ENCODE assay signal across 10 cellular contexts in genomic region chr1:154837679-154838171, GRCh38. TPM values are rescaled to one million over a fixed set of nuclear protein-coding genes. Genes with fewer than 3 reads are reported as not detected.
DNase-seq lines count a peak whose midpoint lies in the region; ATAC-seq and TF ChIP-seq lines count a peak whose summit lies in the region.
"Had no signal": no experiment of that assay in that cellular context is flagged by ENCODE, and none has a peak within 500 bp of the region (broad histone marks: within the 10 kb centered on the region; RNA-seq: fewer than 3 reads in every experiment).

No MANE protein-coding gene starts in this region.

- intact Hi-C loops in esophagus muscularis mucosa (cut with DNase I) (no loop called here), tibial artery (cut with DNase I; ENCODE audit: low total_unique reads) (no loop called here)

- no peak overlapping the region for H3K4me2 ChIP-seq in Karpas-422 (ENCODE audit: low read depth, low read length, poor library complexity, severe bottlenecking)

- H3K4me3 Mint-ChIP-seq in activated CD8-positive, alpha-beta T cell treated with anti-CD3 and anti-CD28 coated beads, Interleukin-2, amount 10 ng/mL, durations not matched to agents 7 days and 5 days, result no peak overlapping the region

- POLR2A ChIA-PET in activated CD8-positive, alpha-beta T cell treated with anti-CD3 and anti-CD28 coated beads, Interleukin-2, amount 10 ng/mL, durations not matched to agents 7 days and 5 days (lab: Charles Lee), result interaction anchor here (0.5 to 1.0 kb wide), 2 partner anchors 28 to 1517 kb away, joined by 3 read pairs; no protein-coding TSS in a partner anchor

- H3K27ac Mint-ChIP-seq in activated CD8-positive, alpha-beta T cell treated with anti-CD3 and anti-CD28 coated beads, Interleukin-2, amount 10 ng/mL, durations not matched to agents 7 days and 5 days, result no peak overlapping the region

- H3K9me3 ChIP-seq in Karpas-422 (ENCODE audit: low read length) (no peaks in the 10 kb centered on the region), esophagus muscularis mucosa (no peaks in the 10 kb centered on the region), tibial artery (no peaks in the 10 kb centered on the region)
- H3K9me3 ChIP-seq: adrenal gland had no signal

- H3K27ac ChIP-seq in Karpas-422 (ENCODE audit: low read length) (peak overlapping the region; percentile 47), esophagus muscularis mucosa (replicated peaks in 1 of 4) (peak overlapping the region in 2 of 4 donors; percentile 34 to 64), tibial artery (no peak overlapping the region), brain microvascular endothelial cell (no peak overlapping the region)
- H3K27ac ChIP-seq: C4-2B had no signal

- H2AFZ ChIP-seq in Karpas-422 (ENCODE audit: low read length), result no peak overlapping the region

- CTCF ChIA-PET in activated CD8-positive, alpha-beta T cell treated with anti-CD3 and anti-CD28 coated beads, Interleukin-2, amount 10 ng/mL, durations not matched to agents 7 days and 5 days (lab: Charles Lee), result interaction anchor here (0.7 kb wide), 1 partner anchor 25 kb away, joined by 3 read pairs; no protein-coding TSS in a partner anchor

- peak; percentile 60 for ATAC-seq in GM19455 (IDR thresholded peaks at IDR 0.05; ENCODE audit: unreplicated experiment)
- no peak for ATAC-seq in activated CD8-positive, alpha-beta T cell treated with anti-CD3 and anti-CD28 coated beads, Interleukin-2, amount 10 ng/mL, durations not matched to agents 7 days and 5 days

- H3K4me3 ChIP-seq in Karpas-422 (ENCODE audit: low read length) (no peak overlapping the region), esophagus muscularis mucosa (no peak overlapping the region), tibial artery (no peak overlapping the region), brain microvascular endothelial cell (ENCODE audit: low read depth, low read length) (no peak overlapping the region)
- H3K4me3 ChIP-seq: adrenal gland had no signal

- WGBS in esophagus muscularis mucosa, result 81% methylated on average over 10 of the region's 13 CpGs

- in situ Hi-C loops in brain microvascular endothelial cell (cut with HindIII; ENCODE audit: low pct_ligation_motif_present, low sequenced_read_pairs), result no loop called here

- H3K9me2 ChIP-seq in Karpas-422 (replicated peaks; ENCODE audit: insufficient read depth, low read length), result no peaks in the 10 kb centered on the region

- peaks cover 60% of the 10 kb centered on the region for H3K4me1 ChIP-seq in Karpas-422 (ENCODE audit: low read length)
- peaks cover 22 to 68% (median 50%) of the 10 kb centered on the region in 4 donors for H3K4me1 ChIP-seq in esophagus muscularis mucosa
- H3K4me1 ChIP-seq in tibial artery, result no peaks in the 10 kb centered on the region

- H4K20me1 ChIP-seq in Karpas-422 (ENCODE audit: insufficient read depth, low read depth, low read length), result no peaks in the 10 kb centered on the region

- TF ChIP-seq CTCF in esophagus muscularis mucosa (IDR thresholded peaks at IDR 0.05) (no peak), tibial artery (IDR thresholded peaks at IDR 0.05) (no peak), brain microvascular endothelial cell (IDR thresholded peaks at IDR 0.05; ENCODE audit: low read depth, low read length, missing control alignments) (no peak)

- H3K27me3 Mint-ChIP-seq in activated CD8-positive, alpha-beta T cell treated with anti-CD3 and anti-CD28 coated beads, Interleukin-2, amount 10 ng/mL, durations not matched to agents 7 days and 5 days (ENCODE audit: low read depth), result peaks cover 6% of the 10 kb centered on the region

- no peaks in the 10 kb centered on the region for H3K36me3 Mint-ChIP-seq in activated CD8-positive, alpha-beta T cell treated with anti-CD3 and anti-CD28 coated beads, Interleukin-2, amount 10 ng/mL, durations not matched to agents 7 days and 5 days (ENCODE audit: low read depth)

- H3K79me2 ChIP-seq in Karpas-422 (ENCODE audit: low read length), result peaks cover 100% of the 10 kb centered on the region

- no peak for TF ChIP-seq EP300 in esophagus muscularis mucosa (IDR thresholded peaks at IDR 0.05)

- no peak overlapping the region for H3K9ac ChIP-seq in Karpas-422 (ENCODE audit: low read length)

- TF ChIP-seq POLR2A in esophagus muscularis mucosa (IDR thresholded peaks at IDR 0.05; ENCODE audit: low read depth), result no peak

- H3K27me3 ChIP-seq in Karpas-422 (ENCODE audit: low read length) (no peaks in the 10 kb centered on the region), esophagus muscularis mucosa (no peaks in the 10 kb centered on the region), tibial artery (peaks cover 0 to 20% of the 10 kb centered on the region in 2 donors), brain microvascular endothelial cell (replicated peaks) (no peaks in the 10 kb centered on the region)
- H3K27me3 ChIP-seq: adrenal gland had no signal

- H3K4me1 Mint-ChIP-seq in activated CD8-positive, alpha-beta T cell treated with anti-CD3 and anti-CD28 coated beads, Interleukin-2, amount 10 ng/mL, durations not matched to agents 7 days and 5 days (ENCODE audit: low read depth), result peaks cover 7% of the 10 kb centered on the region

- DNase-seq in COLO668 (lab: John Stamatoyannopoulos, UW; ENCODE audit: unreplicated experiment), result peak; percentile 89
- DNase-seq in Karpas-422, result peak; percentile 74
- DNase-seq in esophagus muscularis mucosa (ENCODE audit: extremely low spot score), result peak; percentile 94
- no peak for DNase-seq in T-helper 1 cell
- DNase-seq in tibial artery, result no peak
- no peak for DNase-seq in activated CD8-positive, alpha-beta T cell treated with anti-CD3 and anti-CD28 coated beads, Interleukin-2, amount 10 ng/mL, durations not matched to agents 7 days and 5 days
- DNase-seq in brain microvascular endothelial cell, result no peak

- H3K36me3 ChIP-seq in Karpas-422 (ENCODE audit: insufficient read depth, low read length), result peaks cover 14% of the 10 kb centered on the region
- no peaks in the 10 kb centered on the region for H3K36me3 ChIP-seq in esophagus muscularis mucosa
- H3K36me3 ChIP-seq in tibial artery, result no peaks in the 10 kb centered on the region
- no peaks in the 10 kb centered on the region for H3K36me3 ChIP-seq in brain microvascular endothelial cell (replicated peaks)
- H3K36me3 ChIP-seq: adrenal gland had no signal

- H3K9me3 Mint-ChIP-seq in activated CD8-positive, alpha-beta T cell treated with anti-CD3 and anti-CD28 coated beads, Interleukin-2, amount 10 ng/mL, durations not matched to agents 7 days and 5 days (ENCODE audit: insufficient read depth), result no peaks in the 10 kb centered on the region

RNA-seq across cellular contexts. Expression of gene KCNN3, which starts 32.4 kb away (rescaled TPM):
- 50.0 and 68.2 TPM in 2 replicates for total RNA-seq in Karpas-422 (2014; rRNA removed; shearing (Covaris generic); ENCODE audit: low replicate concordance)
- total RNA-seq in esophagus muscularis mucosa, result 10 to 100 TPM in 3 of 4 donors, 1 to 10 TPM in 1; 3.6 to 17.0 (median 12.4) TPM
- total RNA-seq in activated CD8-positive, alpha-beta T cell treated with anti-CD3 and anti-CD28 coated beads, Interleukin-2, amount 10 ng/mL, durations not matched to agents 7 days and 5 days, result not detected

Comparison
In these comparisons a context has a peak if more than half of its experiments do, and no peak if none do; other contexts are left out.
1. DNase-seq: peak in COLO668 (single experiment), Karpas-422 (single experiment) and esophagus muscularis mucosa (single experiment); none in T-helper 1 cell (0 of 5), tibial artery (0 of 2), activated CD8-positive, alpha-beta T cell treated with anti-CD3 and anti-CD28 coated beads, Interleukin-2, amount 10 ng/mL, durations not matched to agents 7 days and 5 days (single experiment) and brain microvascular endothelial cell (single experiment).